Comparison of ENCODE assay signal across 8 cellular contexts in the genomic region with DNA sequence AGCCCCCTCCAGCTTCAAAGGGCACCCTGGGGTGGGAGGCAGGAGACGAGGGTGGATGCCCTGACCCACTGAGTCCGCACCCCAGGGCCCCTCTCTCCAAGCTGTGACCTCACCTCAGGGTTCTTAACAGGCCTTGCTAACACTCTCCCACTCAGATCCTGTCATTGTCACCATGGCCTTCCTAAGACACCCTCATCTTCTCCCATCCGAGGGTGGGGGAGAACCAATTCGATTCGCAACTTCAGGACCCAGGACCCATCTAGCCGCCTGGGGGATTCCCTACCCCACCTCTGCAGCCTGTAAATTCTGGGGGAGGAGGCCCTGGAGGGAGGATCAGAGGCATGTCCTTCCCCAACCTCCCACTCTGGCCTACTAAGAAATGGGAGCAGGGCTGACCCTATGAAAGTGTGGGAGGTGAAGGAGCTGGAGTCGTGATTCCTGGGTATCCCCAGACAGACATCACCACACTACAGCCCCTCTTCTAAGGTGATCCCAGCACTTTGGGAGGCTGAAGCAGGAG. TPM values are rescaled to one million over a fixed set of nuclear protein-coding genes. Genes with fewer than 3 reads are reported as not detected.
DNase-seq lines count a peak whose midpoint lies in the region; ATAC-seq and TF ChIP-seq lines count a peak whose summit lies in the region.

No MANE protein-coding gene starts in this region.

- H3K4me3 ChIP-seq in MM.1S (ENCODE audit: low read length), result peak overlapping the region; percentile 28
- peak overlapping the region in 2 of 10 donors; percentile 8 to 22 for H3K4me3 ChIP-seq in heart right ventricle
- peak overlapping the region in 1 of 2 donors; percentile 23 for H3K4me3 ChIP-seq in vagina

- H3K9me3 ChIP-seq in MM.1S (replicated peaks; ENCODE audit: insufficient read depth, low read length) (no peaks in the 10 kb centered on the region), heart right ventricle (no peaks in the 10 kb centered on the region), vagina (no peaks in the 10 kb centered on the region)

- H2AFZ ChIP-seq in MM.1S (ENCODE audit: low read length), result peak overlapping the region; percentile 25; the same call in 1 of the 2 replicates

- peaks cover 26% of the 10 kb centered on the region for H3F3A ChIP-seq in MM.1S (ENCODE audit: insufficient read depth, low read length)

- no peak for TF ChIP-seq POLR2A in vagina (IDR thresholded peaks at IDR 0.05)

- DNase-seq in activated naive CD4-positive, alpha-beta T cell treated with Interleukin-2 at 50 U/mL for 16 hours, result peak; percentile 17
- no peak for DNase-seq in activated naive CD4-positive, alpha-beta T cell treated with anti-CD3 and anti-CD28 coated beads, Interleukin-2, amount 50 U/mL, for 16 hours
- DNase-seq in MM.1S (no peak), heart right ventricle (no peak), vagina (ENCODE audit: extremely low spot score in 2 of 2) (no peak), NCI-H2196 treated with DMSO at 0.1 percent for 48 hours (lab: John Stamatoyannopoulos, UW; ENCODE audit: unreplicated experiment) (no peak), GM13976 (ENCODE audit: low spot score) (no peak), EL (no peak)

- H3K27me3 ChIP-seq in MM.1S (replicated peaks; ENCODE audit: insufficient read depth, low read length), result no peaks in the 10 kb centered on the region
- H3K27me3 ChIP-seq in heart right ventricle, result no peaks in the 10 kb centered on the region
- H3K27me3 ChIP-seq in vagina, result no peaks in the 10 kb centered on the region

- intact Hi-C loops in heart right ventricle (cut with DNase I), result no loop called here
- intact Hi-C loops in vagina (cut with DNase I), result no loop called here

- peaks cover under 1% of the 10 kb centered on the region; the same call in 1 of the 2 replicates for H3K79me2 ChIP-seq in MM.1S (ENCODE audit: low read length)

- WGBS in heart right ventricle, 2 donors, result 47 to 71% methylated on average over 7 of the region's 7 CpGs

- peak overlapping the region; percentile 73 for H3K4me2 ChIP-seq in MM.1S (ENCODE audit: low read depth, low read length)

- H3K27ac ChIP-seq in MM.1S (ENCODE audit: low read length) (peak overlapping the region; percentile 78; the same call in 1 of the 2 replicates), heart right ventricle (peak overlapping the region in 8 of 10 donors; percentile 8 to 77 (median 50)), vagina (peak overlapping the region; percentile 69)

- H3K4me1 ChIP-seq in MM.1S (ENCODE audit: low read length) (peaks cover 18% of the 10 kb centered on the region), heart right ventricle (peaks cover 16 to 47% (median 37%) of the 10 kb centered on the region in 9 donors), vagina (peaks cover 37% of the 10 kb centered on the region)

- no peak for TF ChIP-seq CTCF in MM.1S (IDR thresholded peaks at IDR 0.05; ENCODE audit: low read length)
- TF ChIP-seq CTCF in heart right ventricle (IDR thresholded peaks at IDR 0.05), result no peak
- no peak for TF ChIP-seq CTCF in vagina (IDR thresholded peaks at IDR 0.05)
- no peak for TF ChIP-seq CTCF in GM13976 (IDR thresholded peaks at IDR 0.05; ENCODE audit: borderline replicate concordance, control extremely low read depth, extremely low read depth, insufficient read depth, missing control alignments)

- in situ Hi-C loops in GM13976 (cut with MboI; ENCODE audit: low sequenced_read_pairs, unreplicated experiment), result no loop called here

- no peaks in the 10 kb centered on the region for H4K20me1 ChIP-seq in MM.1S (ENCODE audit: insufficient read depth, low read length)

- H3K9ac ChIP-seq in MM.1S (ENCODE audit: low read length), result peak overlapping the region; percentile 53; the same call in 1 of the 2 replicates

- H3K9me2 ChIP-seq in MM.1S (replicated peaks; ENCODE audit: insufficient read depth, low read length), result no peaks in the 10 kb centered on the region

- no peaks in the 10 kb centered on the region for H3K36me3 ChIP-seq in MM.1S (replicated peaks; ENCODE audit: insufficient read depth, low read length)
- peaks cover 0 to 28% (median 19%) of the 10 kb centered on the region in 9 donors for H3K36me3 ChIP-seq in heart right ventricle
- peaks cover 0 to 18% of the 10 kb centered on the region in 2 donors for H3K36me3 ChIP-seq in vagina

- ATAC-seq in heart right ventricle, result peak in 7 of 8 donors; percentile 2 to 33 (median 25)

RNA-seq across cellular contexts. Expression of a gene that starts 17.4 kb away (rescaled TPM):
- total RNA-seq in heart right ventricle (100 to 1,000 TPM in 4 of 10 donors, 10 to 100 TPM in 6; 82.6 to 147 (median 90.4) TPM), vagina (126 TPM)
- 10 to 100 TPM; 27.9 to 67.0 TPM for polyA plus RNA-seq in heart right ventricle

RNA-seq across cellular contexts. Expression of a gene that starts 52.5 kb away (rescaled TPM):
- total RNA-seq in heart right ventricle, result 10 to 100 TPM; 10.9 to 17.8 (median 13.6) TPM
- 10 to 100 TPM in 1 of 2 donors, 1 to 10 TPM in 1; 5.0 to 15.8 TPM for polyA plus RNA-seq in heart right ventricle
- total RNA-seq in vagina, result 7.4 TPM

RNA-seq across cellular contexts. Expression of a gene that starts 52.8 kb away (rescaled TPM):
- total RNA-seq in heart right ventricle, result 1 to 10 TPM in 9 of 10 donors, under 1 TPM in 1; 0.89 to 4.5 (median 2.3) TPM
- 1 to 10 TPM; 2.5 to 4.3 TPM for polyA plus RNA-seq in heart right ventricle
- total RNA-seq in vagina, result 6.4 TPM
